Comparison of ENCODE assay signal across 8 cellular contexts in the genomic region with DNA sequence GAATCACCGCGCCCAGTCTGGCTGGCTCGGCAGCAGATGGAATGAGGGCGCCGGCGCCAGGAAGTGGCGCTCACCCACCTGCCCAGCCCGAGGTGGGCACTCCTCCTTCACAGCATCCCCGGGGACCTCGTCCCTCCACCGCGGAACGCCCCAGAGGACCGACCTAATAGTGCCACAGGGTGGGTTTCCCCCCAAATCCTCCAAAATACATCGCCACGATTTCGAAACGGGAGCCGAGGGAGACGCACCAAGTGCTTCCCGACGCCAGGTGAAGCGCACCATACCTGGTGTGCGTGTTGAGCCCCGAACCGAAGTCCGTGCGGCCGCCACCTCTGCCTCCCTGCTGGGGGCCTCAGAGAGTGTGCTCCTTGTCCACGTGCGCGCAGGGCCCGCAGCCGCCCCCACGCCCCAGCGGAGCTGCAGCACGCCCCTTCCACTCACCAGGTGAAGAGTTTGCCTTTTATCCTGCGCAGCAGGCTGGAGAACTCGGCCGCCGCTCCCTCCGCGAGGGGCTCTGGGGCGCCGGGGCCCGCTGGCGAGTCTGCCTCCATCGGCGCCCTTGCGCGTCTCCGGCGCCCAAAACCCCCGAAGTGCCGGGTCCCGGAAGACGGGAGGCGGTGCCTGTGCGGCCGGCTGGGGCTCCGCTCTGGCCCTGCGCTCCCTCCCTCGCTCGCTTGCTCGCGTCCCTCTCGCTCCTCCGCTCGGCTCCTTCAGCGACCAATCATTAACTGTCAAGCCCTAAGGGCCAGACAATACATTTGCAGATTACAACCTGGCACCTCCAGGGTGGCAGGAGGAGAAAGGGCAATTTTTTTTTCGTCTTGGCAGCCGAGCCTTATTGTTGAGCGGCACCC. TPM values are rescaled to one million over a fixed set of nuclear protein-coding genes. Genes with fewer than 3 reads are reported as not detected.
A peak's percentile ranks its signal among the peaks of the same experiment; 100 is the strongest.
DNase-seq lines count a peak whose midpoint lies in the region; ATAC-seq and TF ChIP-seq lines count a peak whose summit lies in the region.

A gene with protein sequence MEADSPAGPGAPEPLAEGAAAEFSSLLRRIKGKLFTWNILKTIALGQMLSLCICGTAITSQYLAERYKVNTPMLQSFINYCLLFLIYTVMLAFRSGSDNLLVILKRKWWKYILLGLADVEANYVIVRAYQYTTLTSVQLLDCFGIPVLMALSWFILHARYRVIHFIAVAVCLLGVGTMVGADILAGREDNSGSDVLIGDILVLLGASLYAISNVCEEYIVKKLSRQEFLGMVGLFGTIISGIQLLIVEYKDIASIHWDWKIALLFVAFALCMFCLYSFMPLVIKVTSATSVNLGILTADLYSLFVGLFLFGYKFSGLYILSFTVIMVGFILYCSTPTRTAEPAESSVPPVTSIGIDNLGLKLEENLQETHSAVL (minus strand): TSS at position 571 of the 854 bp plus-strand sequence. CDS start 20 bp downstream, at position 551.

- H3K27me3 ChIP-seq in KMS-11 (ENCODE audit: insufficient read depth, low read depth): no peaks in the 10 kb centered on the region
- H3K27me3 ChIP-seq in osteoblast (ENCODE audit: insufficient read depth, low read length): no peaks in the 10 kb centered on the region
- no peaks in the 10 kb centered on the region for H3K27me3 ChIP-seq in thyroid gland

- ATAC-seq in GM21723 (IDR thresholded peaks at IDR 0.05; ENCODE audit: unreplicated experiment): peak; percentile 90

- no peaks in the 10 kb centered on the region for H3K9me3 ChIP-seq in osteoblast (ENCODE audit: low read depth, low read length)
- no peaks in the 10 kb centered on the region for H3K9me3 ChIP-seq in thyroid gland

- peak within 1 kb of the TSS; percentile 96 for H3K4me3 Mint-ChIP-seq in activated T-helper 2 cell treated with anti-CD3 and anti-CD28 coated beads, Interferon-gamma antibody, Interleukin-2, Interleukin-4, amounts not matched to agents 10 μg/mL and 5 μg/mL and 100 μg/mL, durations not matched to agents 14 hours and 24 hours and 36 hours (ENCODE audit: low read depth)

- peak within 1 kb of the TSS; percentile 89 for H3K27ac Mint-ChIP-seq in activated T-helper 2 cell treated with anti-CD3 and anti-CD28 coated beads, Interferon-gamma antibody, Interleukin-2, Interleukin-4, amounts not matched to agents 10 μg/mL and 5 μg/mL and 100 μg/mL, durations not matched to agents 14 hours and 24 hours and 36 hours

- intact Hi-C loops in activated T-helper 2 cell treated with anti-CD3 and anti-CD28 coated beads, Interferon-gamma antibody, Interleukin-2, Interleukin-4, amounts not matched to agents 10 μg/mL and 5 μg/mL and 100 μg/mL, durations not matched to agents 14 hours and 24 hours and 36 hours (cut with micrococcal nuclease): loop anchor here (1.0 to 5.0 kb wide), 6 partner anchors 18 to 401 kb away; partner anchors contain the start of genes CUL5, CWF19L2 and RAB39A
- intact Hi-C loops in thyroid gland (cut with DNase I): no loop called here

- H3K27me3 Mint-ChIP-seq in activated T-helper 2 cell treated with anti-CD3 and anti-CD28 coated beads, Interferon-gamma antibody, Interleukin-2, Interleukin-4, amounts not matched to agents 10 μg/mL and 5 μg/mL and 100 μg/mL, durations not matched to agents 14 hours and 24 hours and 36 hours (ENCODE audit: low read depth): peaks cover 8% of the 10 kb centered on the region

- peaks cover 13% of the 10 kb centered on the region for H3K36me3 Mint-ChIP-seq in activated T-helper 2 cell treated with anti-CD3 and anti-CD28 coated beads, Interferon-gamma antibody, Interleukin-2, Interleukin-4, amounts not matched to agents 10 μg/mL and 5 μg/mL and 100 μg/mL, durations not matched to agents 14 hours and 24 hours and 36 hours (ENCODE audit: low read depth)

- 0 to 1% methylated on average over 10 to 32 of the region's 73 CpGs for WGBS in thyroid gland, 2 donors

- peaks cover 21% of the 10 kb centered on the region for H3K4me1 ChIP-seq in KMS-11 (ENCODE audit: low read depth, poor library complexity, severe bottlenecking)
- H3K4me1 ChIP-seq in osteoblast (ENCODE audit: insufficient read depth, low read length): peaks cover 9% of the 10 kb centered on the region
- peaks cover 0 to 3% of the 10 kb centered on the region in 2 donors for H3K4me1 ChIP-seq in thyroid gland

- peak within 1 kb of the TSS; percentile 79 for H2AFZ ChIP-seq in KMS-11 (ENCODE audit: low read depth)
- peak within 1 kb of the TSS; percentile 96 for H2AFZ ChIP-seq in osteoblast (ENCODE audit: low read length)

- TF ChIP-seq CTCF in KMS-11 (conservative IDR thresholded peaks at IDR 0.05; ENCODE audit: low read depth, low read length): no peak
- no peak for TF ChIP-seq CTCF in osteoblast (IDR thresholded peaks at IDR 0.05; ENCODE audit: extremely low read depth, low read depth, low read length)
- TF ChIP-seq CTCF in thyroid gland (IDR thresholded peaks at IDR 0.05): peak in 1 of 6 experiments; percentile 8

- H3K4me1 Mint-ChIP-seq in activated T-helper 2 cell treated with anti-CD3 and anti-CD28 coated beads, Interferon-gamma antibody, Interleukin-2, Interleukin-4, amounts not matched to agents 10 μg/mL and 5 μg/mL and 100 μg/mL, durations not matched to agents 14 hours and 24 hours and 36 hours (ENCODE audit: low read depth): peaks cover 20% of the 10 kb centered on the region

- DNase-seq in EL (peak; percentile 78), RPMI7951 (ENCODE audit: low read depth) (peak; percentile 76), germinal center (ENCODE audit: low spot score) (peak; percentile 77), osteoblast (ENCODE audit: insufficient read length, low spot score, missing footprints) (peak; percentile 86), thyroid gland (peak; percentile 74 to 75)
- peak; percentile 62 for DNase-seq in activated T-helper 2 cell treated with anti-CD3 and anti-CD28 coated beads, Interferon-gamma antibody, Interleukin-2, Interleukin-4, amounts not matched to agents 10 μg/mL and 5 μg/mL and 100 μg/mL, durations not matched to agents 14 hours and 24 hours and 36 hours (ENCODE audit: low spot score)

- peak within 1 kb of the TSS; percentile 69 for H3K4me2 ChIP-seq in KMS-11
- H3K4me2 ChIP-seq in osteoblast (ENCODE audit: insufficient read depth, low read length): peak within 1 kb of the TSS; percentile 98

- no peak within 1 kb of the TSS for H3K4me3 ChIP-seq in KMS-11 (IDR thresholded peaks at IDR 0.05; ENCODE audit: insufficient read depth, low read depth, low read length)
- H3K4me3 ChIP-seq in osteoblast (ENCODE audit: insufficient read depth, low read length): peak within 1 kb of the TSS; percentile 89
- peak within 1 kb of the TSS; percentile 56 to 89 (median 65) for H3K4me3 ChIP-seq in thyroid gland (replicated peaks in 1 of 3)

- H3K36me3 ChIP-seq in KMS-11 (ENCODE audit: insufficient read depth): no peaks in the 10 kb centered on the region
- no peaks in the 10 kb centered on the region for H3K36me3 ChIP-seq in osteoblast (ENCODE audit: insufficient read depth, low read length)
- no peaks in the 10 kb centered on the region for H3K36me3 ChIP-seq in thyroid gland

- H3K79me2 ChIP-seq in KMS-11 (ENCODE audit: insufficient read depth, low read depth) (peaks cover 40% of the 10 kb centered on the region; the same call in 1 of the 2 replicates), osteoblast (ENCODE audit: insufficient read depth, low read length) (no peaks in the 10 kb centered on the region)

- peak within 1 kb of the TSS; percentile 87 for H3K9ac ChIP-seq in KMS-11

- H3K27ac ChIP-seq in KMS-11 (peak within 1 kb of the TSS; percentile 90), osteoblast (ENCODE audit: low read depth, low read length) (peak within 1 kb of the TSS; percentile 45), thyroid gland (peak within 1 kb of the TSS; percentile 57 to 81 (median 57))

- H4K20me1 ChIP-seq in KMS-11 (ENCODE audit: insufficient read depth) (no peaks in the 10 kb centered on the region), osteoblast (ENCODE audit: insufficient read depth, low read length) (no peaks in the 10 kb centered on the region)

- H3K9me3 Mint-ChIP-seq in activated T-helper 2 cell treated with anti-CD3 and anti-CD28 coated beads, Interferon-gamma antibody, Interleukin-2, Interleukin-4, amounts not matched to agents 10 μg/mL and 5 μg/mL and 100 μg/mL, durations not matched to agents 14 hours and 24 hours and 36 hours: no peaks in the 10 kb centered on the region

- TF ChIP-seq POLR2A in thyroid gland (IDR thresholded peaks at IDR 0.05): peak in 1 of 2 donors; percentile 50

RNA-seq across cellular contexts. Expression of the gene that starts here (rescaled TPM):
- 36.5 and 43.5 TPM in 2 replicates for total RNA-seq in RPMI7951 (2014; rRNA removed; shearing (Covaris generic))
- 28.0 and 29.8 TPM in 2 replicates for total RNA-seq in activated T-helper 2 cell treated with anti-CD3 and anti-CD28 coated beads, Interferon-gamma antibody, Interleukin-2, Interleukin-4, amounts not matched to agents 10 μg/mL and 5 μg/mL and 100 μg/mL, durations not matched to agents 14 hours and 24 hours and 36 hours
- total RNA-seq in osteoblast (5.4 and 6.2 TPM in 2 replicates), thyroid gland (10 to 100 TPM in 1 of 4 donors, 1 to 10 TPM in 3; 8.9 to 12.9 (median 9.3) TPM)
